Comparison of ENCODE assay signal across 19 cellular contexts in genomic region chr12:93550748-93551611, GRCh38.
"Had no signal": no experiment of that assay in that cellular context is flagged by ENCODE, and none has a peak within 500 bp of the region (broad histone marks: within the 10 kb centered on the region; RNA-seq: fewer than 3 reads in every experiment).

No MANE protein-coding gene starts in this region.

- H3K4me1 Mint-ChIP-seq: activated naive CD8-positive, alpha-beta T cell treated with anti-CD3 and anti-CD28 coated beads for 36 hours had no signal

- H3K36me3 ChIP-seq: thyroid gland, upper lobe of right lung had no signal

- H3K36me3 Mint-ChIP-seq: activated naive CD8-positive, alpha-beta T cell treated with anti-CD3 and anti-CD28 coated beads for 36 hours; natural killer cell treated with Interleukin-12 subunit alpha and Interleukin-12 subunit beta and Interleukin-15 and Interleukin-18, amount 100 ng/mL, for 72 hours had no signal

- FAIRE-seq: endometrium had no signal

- H3K27me3 ChIP-seq: thyroid gland, upper lobe of right lung had no signal

- H2AFZ ChIP-seq: parathyroid adenoma had no signal

- H3K9me3 ChIP-seq: thyroid gland, upper lobe of right lung had no signal

- H3K9ac ChIP-seq: parathyroid adenoma had no signal

- H3K27ac Mint-ChIP-seq: activated naive CD8-positive, alpha-beta T cell treated with anti-CD3 and anti-CD28 coated beads for 36 hours; activated T-helper 2 cell treated with anti-CD3 and anti-CD28 coated beads, Interferon-gamma antibody, Interleukin-2, Interleukin-4, amounts not matched to agents 10 μg/mL and 5 μg/mL and 100 μg/mL, durations not matched to agents 14 hours and 24 hours and 36 hours; natural killer cell treated with Interleukin-12 subunit alpha and Interleukin-12 subunit beta and Interleukin-15 and Interleukin-18, amount 100 ng/mL, for 72 hours; stimulated activated naive CD8-positive, alpha-beta T cell treated with anti-CD3 and anti-CD28 coated beads, Interleukin-15, Interleukin-2, amounts not matched to agents 100 ng/mL and 50 ng/mL, for 24 hours had no signal

- H3K27ac ChIP-seq: parathyroid adenoma, thyroid gland, upper lobe of right lung had no signal

- DNase-seq: activated CD4-positive, CD25-positive, alpha-beta regulatory T cell treated with anti-CD3 and anti-CD28 coated beads, Interleukin-2, amount 50 U/mL, for 72 hours; activated CD8-positive, alpha-beta memory T cell treated with anti-CD3 and anti-CD28 coated beads, Interleukin-2, amount 50 U/mL, for 48 hours; activated naive CD4-positive, alpha-beta T cell treated with Interleukin-2 at 50 U/mL for 16 hours; activated naive CD8-positive, alpha-beta T cell treated with anti-CD3 and anti-CD28 coated beads for 36 hours; activated T-cell treated with anti-CD3 and anti-CD28 coated beads, Interleukin-2, amount 50 U/mL, for 4 hours; cerebellar nuclear complex; cortex of kidney; foreskin fibroblast; left ventricle myocardium superior; right cardiac atrium; stimulated activated CD4-positive, alpha-beta T cell treated with anti-CD3 and anti-CD28 coated beads, Interleukin-12 subunit alpha, Interleukin-12 subunit beta, amount 100 ng/mL, for 4 hours; substantia nigra; thyroid gland; upper lobe of right lung had no signal

- ATAC-seq: activated T-cell treated with anti-CD3 and anti-CD28 coated beads, Interleukin-2, amount 50 U/mL, for 4 hours; left ventricle myocardium superior; natural killer cell treated with Interleukin-12 subunit alpha and Interleukin-12 subunit beta and Interleukin-15 and Interleukin-18, amount 100 ng/mL, for 72 hours; right cardiac atrium; upper lobe of right lung had no signal

- H3K4me1 ChIP-seq: thyroid gland, upper lobe of right lung had no signal

- H3K9me3 Mint-ChIP-seq: activated naive CD8-positive, alpha-beta T cell treated with anti-CD3 and anti-CD28 coated beads for 36 hours; activated T-cell treated with anti-CD3 and anti-CD28 coated beads, Interleukin-2, amount 50 U/mL, for 4 hours; activated T-helper 2 cell treated with anti-CD3 and anti-CD28 coated beads, Interferon-gamma antibody, Interleukin-2, Interleukin-4, amounts not matched to agents 10 μg/mL and 5 μg/mL and 100 μg/mL, durations not matched to agents 14 hours and 24 hours and 36 hours; natural killer cell treated with Interleukin-12 subunit alpha and Interleukin-12 subunit beta and Interleukin-15 and Interleukin-18, amount 100 ng/mL, for 72 hours; stimulated activated naive CD8-positive, alpha-beta T cell treated with anti-CD3 and anti-CD28 coated beads, Interleukin-15, Interleukin-2, amounts not matched to agents 100 ng/mL and 50 ng/mL, for 24 hours had no signal

- H3K4me3 ChIP-seq: thyroid gland, upper lobe of right lung had no signal

- H3K4me3 Mint-ChIP-seq: activated naive CD8-positive, alpha-beta T cell treated with anti-CD3 and anti-CD28 coated beads for 36 hours; activated T-cell treated with anti-CD3 and anti-CD28 coated beads, Interleukin-2, amount 50 U/mL, for 4 hours; natural killer cell treated with Interleukin-12 subunit alpha and Interleukin-12 subunit beta and Interleukin-15 and Interleukin-18, amount 100 ng/mL, for 72 hours; stimulated activated naive CD8-positive, alpha-beta T cell treated with anti-CD3 and anti-CD28 coated beads, Interleukin-15, Interleukin-2, amounts not matched to agents 100 ng/mL and 50 ng/mL, for 24 hours had no signal

- H3K27me3 Mint-ChIP-seq: activated naive CD8-positive, alpha-beta T cell treated with anti-CD3 and anti-CD28 coated beads for 36 hours; natural killer cell treated with Interleukin-12 subunit alpha and Interleukin-12 subunit beta and Interleukin-15 and Interleukin-18, amount 100 ng/mL, for 72 hours; stimulated activated naive CD8-positive, alpha-beta T cell treated with anti-CD3 and anti-CD28 coated beads, Interleukin-15, Interleukin-2, amounts not matched to agents 100 ng/mL and 50 ng/mL, for 24 hours had no signal
